17 cellular contexts compared by ENCODE assay signal in the genomic region with DNA sequence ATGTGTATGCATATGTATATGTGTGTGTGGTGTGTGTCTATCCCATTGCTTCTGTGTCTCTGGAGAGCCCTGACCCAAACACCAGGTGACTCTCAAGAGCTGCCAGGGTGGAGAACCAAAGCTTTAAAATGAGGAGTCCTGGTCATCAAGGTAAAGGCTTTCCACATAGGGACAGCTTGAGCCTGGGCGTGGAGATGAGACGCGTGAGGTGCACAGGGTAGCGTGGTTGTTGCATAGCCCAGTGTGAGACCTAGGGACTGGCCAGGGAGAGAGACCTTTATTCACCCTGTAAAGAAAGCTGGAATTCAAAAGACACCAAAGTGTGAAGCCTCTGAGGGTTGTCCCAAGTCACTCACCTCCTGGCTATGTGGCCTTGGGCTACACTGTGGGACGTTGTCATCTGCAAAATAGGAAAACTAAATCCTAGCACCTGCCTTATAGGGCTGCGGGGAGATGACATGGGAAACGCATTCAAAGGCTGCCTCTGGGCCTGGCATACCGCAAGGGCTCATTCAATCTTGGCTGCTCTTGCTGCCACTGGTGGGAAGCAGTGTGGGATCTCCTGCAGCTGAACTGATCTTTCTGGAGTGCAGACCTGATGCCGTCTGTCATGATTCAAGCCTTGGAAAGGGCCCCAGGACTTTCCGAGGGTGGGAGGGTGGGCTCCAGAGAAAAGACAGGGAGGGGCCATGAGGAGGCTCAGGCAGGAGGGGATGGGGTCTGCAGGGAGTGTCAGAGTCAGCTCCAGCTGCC.
A peak's percentile ranks its signal among the peaks of the same experiment; 100 is the strongest.
DNase-seq lines count a peak whose midpoint lies in the region; ATAC-seq and TF ChIP-seq lines count a peak whose summit lies in the region.
"Had no signal": no experiment of that assay in that cellular context is flagged by ENCODE, and none has a peak within 500 bp of the region (broad histone marks: within the 10 kb centered on the region; RNA-seq: fewer than 3 reads in every experiment).

No MANE protein-coding gene starts in this region.

- intact Hi-C loops in activated CD8-positive, alpha-beta T cell treated with anti-CD3 and anti-CD28 coated beads for 36 hours (cut with micrococcal nuclease): loop anchor here (10.0 kb wide), 1 partner anchor 70 kb away; no protein-coding TSS in a partner anchor
- intact Hi-C loops in CD4-positive, alpha-beta memory T cell (cut with micrococcal nuclease): no loop called here

- DNase-seq in D341Med (ENCODE audit: low spot score) (peak; percentile 12), H7 (peak; percentile 15), coronary artery (ENCODE audit: low spot score) (peak; percentile 40), osteocyte (ENCODE audit: extremely low spot score, unreplicated experiment) (peak; percentile 42), UCSD-AML1 (lab: John Stamatoyannopoulos, UW; ENCODE audit: unreplicated experiment) (no peak)
- no peak for DNase-seq in activated CD8-positive, alpha-beta T cell treated with anti-CD3 and anti-CD28 coated beads for 36 hours
- DNase-seq in CD4-positive, alpha-beta memory T cell: no peak
- DNase-seq: COR-L47, DMS153, HCEC 1CT, NCI-H187, NCI-H2171, NCI-H446 treated with DMSO at 0.1 percent for 48 hours, NCI-H748 treated with DMSO at 0.1 percent for 48 hours, OCI-M1, SIG-M5 had no signal

- H3K4me1 ChIP-seq in CD4-positive, alpha-beta memory T cell (ENCODE audit: insufficient read depth, low read length): no peaks in the 10 kb centered on the region

- no peak overlapping the region for H3K4me3 ChIP-seq in H7 (ENCODE audit: insufficient read depth, low read depth, low read length)
- no peak overlapping the region for H3K4me3 ChIP-seq in coronary artery
- no peak overlapping the region for H3K4me3 ChIP-seq in CD4-positive, alpha-beta memory T cell (ENCODE audit: low read length in 2 of 2)

- no peaks in the 10 kb centered on the region for H3K9me3 Mint-ChIP-seq in osteocyte (ENCODE audit: unreplicated experiment)
- H3K9me3 Mint-ChIP-seq in activated CD8-positive, alpha-beta T cell treated with anti-CD3 and anti-CD28 coated beads for 36 hours: no peaks in the 10 kb centered on the region
- H3K9me3 Mint-ChIP-seq in CD4-positive, alpha-beta memory T cell: peaks cover 0 to 6% (median under 1%) of the 10 kb centered on the region in 8 donors

- H3K9me3 ChIP-seq in CD4-positive, alpha-beta memory T cell (ENCODE audit: control insufficient read depth in 1 of 2, low read length in 2 of 2): no peaks in the 10 kb centered on the region

- H3K36me3 Mint-ChIP-seq in osteocyte (ENCODE audit: unreplicated experiment): no peaks in the 10 kb centered on the region
- no peaks in the 10 kb centered on the region for H3K36me3 Mint-ChIP-seq in activated CD8-positive, alpha-beta T cell treated with anti-CD3 and anti-CD28 coated beads for 36 hours (ENCODE audit: low read depth)
- no peaks in the 10 kb centered on the region for H3K36me3 Mint-ChIP-seq in CD4-positive, alpha-beta memory T cell

- ATAC-seq in activated CD8-positive, alpha-beta T cell treated with anti-CD3 and anti-CD28 coated beads for 36 hours: no peak

- POLR2A ChIA-PET in activated CD8-positive, alpha-beta T cell treated with anti-CD3 and anti-CD28 coated beads for 36 hours (lab: Charles Lee): interaction anchor here (0.6 kb wide), 1 partner anchor 903 kb away, joined by 3 read pairs; no protein-coding TSS in a partner anchor
- POLR2A ChIA-PET in CD4-positive, alpha-beta memory T cell (lab: Charles Lee; ENCODE audit: partially characterized antibody): no interaction called here

- no peak overlapping the region for H3K27ac Mint-ChIP-seq in osteocyte (ENCODE audit: unreplicated experiment)
- no peak overlapping the region for H3K27ac Mint-ChIP-seq in activated CD8-positive, alpha-beta T cell treated with anti-CD3 and anti-CD28 coated beads for 36 hours
- no peak overlapping the region for H3K27ac Mint-ChIP-seq in CD4-positive, alpha-beta memory T cell

- no peaks in the 10 kb centered on the region for H3K27me3 ChIP-seq in H7 (ENCODE audit: control insufficient read depth, insufficient read depth, low read length)
- no peaks in the 10 kb centered on the region for H3K27me3 ChIP-seq in CD4-positive, alpha-beta memory T cell (ENCODE audit: insufficient read depth, low read length)

- H3K27ac ChIP-seq in coronary artery: no peak overlapping the region
- H3K27ac ChIP-seq in CD4-positive, alpha-beta memory T cell (ENCODE audit: low read depth, low read length): no peak overlapping the region
- H3K27ac ChIP-seq: C4-2B had no signal

- no peaks in the 10 kb centered on the region for H3K36me3 ChIP-seq in H7 (replicated peaks; ENCODE audit: control insufficient read depth, insufficient read depth, low read length)
- no peaks in the 10 kb centered on the region for H3K36me3 ChIP-seq in CD4-positive, alpha-beta memory T cell (ENCODE audit: insufficient read depth, low read length)

- no peaks in the 10 kb centered on the region for H3K4me1 Mint-ChIP-seq in osteocyte (ENCODE audit: unreplicated experiment)
- H3K4me1 Mint-ChIP-seq in activated CD8-positive, alpha-beta T cell treated with anti-CD3 and anti-CD28 coated beads for 36 hours (ENCODE audit: low read depth): no peaks in the 10 kb centered on the region
- no peaks in the 10 kb centered on the region for H3K4me1 Mint-ChIP-seq in CD4-positive, alpha-beta memory T cell

- CTCF ChIA-PET in activated CD8-positive, alpha-beta T cell treated with anti-CD3 and anti-CD28 coated beads for 36 hours (lab: Charles Lee): interaction anchor here (1.9 to 4.5 kb wide), 2 partner anchors 65 to 67 kb away, joined by 10 to 24 read pairs; no protein-coding TSS in a partner anchor
- CTCF ChIA-PET in CD4-positive, alpha-beta memory T cell (lab: Charles Lee; ENCODE audit: partially characterized antibody): no interaction called here

- peaks cover 11% of the 10 kb centered on the region for H3K27me3 Mint-ChIP-seq in osteocyte (ENCODE audit: unreplicated experiment)
- no peaks in the 10 kb centered on the region for H3K27me3 Mint-ChIP-seq in activated CD8-positive, alpha-beta T cell treated with anti-CD3 and anti-CD28 coated beads for 36 hours
- peaks cover 10 to 15% of the 10 kb centered on the region in 2 donors for H3K27me3 Mint-ChIP-seq in CD4-positive, alpha-beta memory T cell

- TF ChIP-seq CTCF in coronary artery (IDR thresholded peaks at IDR 0.05) (no peak), osteocyte (IDR thresholded peaks at IDR 0.05) (no peak)
- no peak for TF ChIP-seq CTCF in activated CD8-positive, alpha-beta T cell treated with anti-CD3 and anti-CD28 coated beads for 36 hours (IDR thresholded peaks at IDR 0.05)

- H3K4me3 Mint-ChIP-seq in osteocyte (ENCODE audit: unreplicated experiment): no peak overlapping the region
- H3K4me3 Mint-ChIP-seq in activated CD8-positive, alpha-beta T cell treated with anti-CD3 and anti-CD28 coated beads for 36 hours: no peak overlapping the region
- H3K4me3 Mint-ChIP-seq in CD4-positive, alpha-beta memory T cell: no peak overlapping the region

Comparison
In these comparisons a context has a peak if more than half of its experiments do, and no peak if none do; other contexts are left out.
1. DNase-seq: peak in D341Med (single experiment), H7 (single experiment), coronary artery (single experiment) and osteocyte (single experiment); none in activated CD8-positive, alpha-beta T cell treated with anti-CD3 and anti-CD28 coated beads for 36 hours (single experiment), UCSD-AML1 (single experiment) and CD4-positive, alpha-beta memory T cell (0 of 5).